ENCODE assay signal across 23 cellular contexts in genomic region chr5:930853-931252, GRCh38.
"Had no signal": no experiment of that assay in that cellular context is flagged by ENCODE, and none has a peak within 500 bp of the region (broad histone marks: within the 10 kb centered on the region; RNA-seq: fewer than 3 reads in every experiment).

No MANE protein-coding gene starts in this region.

- ATAC-seq: activated T-cell treated with anti-CD3 and anti-CD28 coated beads, Interleukin-2, amount 50 U/mL, for 4 hours; foreskin keratinocyte; natural killer cell; T-cell had no signal

- H3K4me3 ChIP-seq: left ventricle myocardium inferior, prostate gland, thoracic aorta, upper lobe of left lung had no signal

- H3K9me3 Mint-ChIP-seq: activated naive CD4-positive, alpha-beta T cell treated with anti-CD3 and anti-CD28 coated beads for 36 hours; activated naive CD8-positive, alpha-beta T cell treated with anti-CD3 and anti-CD28 coated beads, Interleukin-2, amount 10 ng/mL, durations not matched to agents 7 days and 5 days; activated T-cell treated with anti-CD3 and anti-CD28 coated beads, Interleukin-2, amount 50 U/mL, for 4 hours; activated T-helper 2 cell treated with anti-CD3 and anti-CD28 coated beads, Interferon-gamma antibody, Interleukin-2, Interleukin-4, amounts not matched to agents 10 μg/mL and 5 μg/mL and 100 μg/mL, durations not matched to agents 14 hours and 24 hours and 36 hours; mesothelial cell of epicardium; natural killer cell; T-cell; T-helper 2 cell treated with Interferon-gamma antibody and Interleukin-4, amounts not matched to agents 5 μg/mL and 100 μg/mL, for 36 hours had no signal

- H3K27ac ChIP-seq: foreskin keratinocyte, left ventricle myocardium inferior, prostate gland, thoracic aorta had no signal

- H3K4me3 Mint-ChIP-seq: activated naive CD4-positive, alpha-beta T cell treated with anti-CD3 and anti-CD28 coated beads for 36 hours; activated naive CD8-positive, alpha-beta T cell treated with anti-CD3 and anti-CD28 coated beads, Interleukin-2, amount 10 ng/mL, durations not matched to agents 7 days and 5 days; activated T-cell treated with anti-CD3 and anti-CD28 coated beads, Interleukin-2, amount 50 U/mL, for 4 hours; mesothelial cell of epicardium; natural killer cell; T-cell; T-helper 2 cell treated with Interferon-gamma antibody and Interleukin-4, amounts not matched to agents 5 μg/mL and 100 μg/mL, for 36 hours had no signal

- H3K36me3 Mint-ChIP-seq: mesothelial cell of epicardium, natural killer cell, T-cell had no signal

- DNase-seq: activated CD4-positive, alpha-beta T cell treated with anti-CD3 and anti-CD28 coated beads for 1 hour; activated CD8-positive, alpha-beta memory T cell treated with anti-CD3 and anti-CD28 coated beads, Interleukin-2, amount 50 U/mL, for 4 hours; activated naive CD4-positive, alpha-beta T cell treated with anti-CD3 and anti-CD28 coated beads for 36 hours; activated naive CD8-positive, alpha-beta T cell treated with anti-CD3 and anti-CD28 coated beads, Interleukin-2, amount 10 ng/mL, durations not matched to agents 7 days and 5 days; activated T-cell treated with anti-CD3 and anti-CD28 coated beads, Interleukin-2, amount 50 U/mL, for 4 hours; amniotic stem cell; cortex of kidney; erythroblast; foreskin keratinocyte; kidney glomerular epithelial cell; left ventricle myocardium inferior; mammary epithelial cell; natural killer cell; stimulated activated CD4-positive, alpha-beta T cell treated with anti-CD3 and anti-CD28 coated beads, Interleukin-2, amount 100 ng/mL, for 48 hours; stimulated activated CD8-positive, alpha-beta memory T cell treated with anti-CD3 and anti-CD28 coated beads, Interleukin-4, amount 100 ng/mL, for 48 hours; stimulated activated naive CD4-positive, alpha-beta T cell; upper lobe of left lung had no signal

- H3K27ac Mint-ChIP-seq: activated naive CD4-positive, alpha-beta T cell treated with anti-CD3 and anti-CD28 coated beads for 36 hours; activated naive CD8-positive, alpha-beta T cell treated with anti-CD3 and anti-CD28 coated beads, Interleukin-2, amount 10 ng/mL, durations not matched to agents 7 days and 5 days; activated T-helper 2 cell treated with anti-CD3 and anti-CD28 coated beads, Interferon-gamma antibody, Interleukin-2, Interleukin-4, amounts not matched to agents 10 μg/mL and 5 μg/mL and 100 μg/mL, durations not matched to agents 14 hours and 24 hours and 36 hours; mesothelial cell of epicardium; natural killer cell; T-cell; T-helper 2 cell treated with Interferon-gamma antibody and Interleukin-4, amounts not matched to agents 5 μg/mL and 100 μg/mL, for 36 hours had no signal

- H3K36me3 ChIP-seq: left ventricle myocardium inferior, prostate gland, thoracic aorta, upper lobe of left lung had no signal

- H3K9me3 ChIP-seq: left ventricle myocardium inferior, prostate gland, thoracic aorta, upper lobe of left lung had no signal

- H3K4me1 ChIP-seq: foreskin keratinocyte, prostate gland had no signal
